ENCODE assay signal across 7 cellular contexts in genomic region chr19:345320-345879, GRCh38. TPM values are rescaled to one million over a fixed set of nuclear protein-coding genes. Genes with fewer than 3 reads are reported as not detected.
DNase-seq lines count a peak whose midpoint lies in the region; ATAC-seq, FAIRE-seq and TF ChIP-seq lines count a peak whose summit lies in the region.

No MANE protein-coding gene starts in this region.

- peaks cover 7% of the 10 kb centered on the region for H3K27me3 Mint-ChIP-seq in activated CD4-positive, alpha-beta memory T cell treated with anti-CD3 and anti-CD28 coated beads for 36 hours
- H3K27me3 Mint-ChIP-seq in glutamatergic neuron (ENCODE audit: unreplicated experiment) = peaks cover 24% of the 10 kb centered on the region

- H3K9me3 ChIP-seq in HUES6 (ENCODE audit: control insufficient read depth, insufficient read depth, low read depth, low read length) = no peaks in the 10 kb centered on the region

- intact Hi-C loops in activated CD4-positive, alpha-beta memory T cell treated with anti-CD3 and anti-CD28 coated beads for 36 hours (cut with micrococcal nuclease) = no loop called here

- peaks cover 6% of the 10 kb centered on the region for H3K36me3 Mint-ChIP-seq in activated CD4-positive, alpha-beta memory T cell treated with anti-CD3 and anti-CD28 coated beads for 36 hours
- H3K36me3 Mint-ChIP-seq in glutamatergic neuron (ENCODE audit: unreplicated experiment) = peaks cover 3% of the 10 kb centered on the region

- no peaks in the 10 kb centered on the region for H3K9me3 Mint-ChIP-seq in activated CD4-positive, alpha-beta memory T cell treated with anti-CD3 and anti-CD28 coated beads for 36 hours
- peaks cover 11% of the 10 kb centered on the region for H3K9me3 Mint-ChIP-seq in glutamatergic neuron (ENCODE audit: unreplicated experiment)

- peak overlapping the region; percentile 76 for H3K4me3 Mint-ChIP-seq in activated CD4-positive, alpha-beta memory T cell treated with anti-CD3 and anti-CD28 coated beads for 36 hours
- H3K4me3 Mint-ChIP-seq in glutamatergic neuron (ENCODE audit: unreplicated experiment) = peak overlapping the region; percentile 87

- H3K36me3 ChIP-seq in HUES6 (ENCODE audit: control insufficient read depth, insufficient read depth, low read length) = peaks cover 27% of the 10 kb centered on the region

- FAIRE-seq in RCC 7860 (lab: Jason Lieb, UNC) = no peak

- H3K9ac ChIP-seq in HUES6 (ENCODE audit: low read length) = no peak overlapping the region

- peaks cover 11% of the 10 kb centered on the region for H3K27me3 ChIP-seq in HUES6 (ENCODE audit: control insufficient read depth, insufficient read depth, low read length)

- POLR2A ChIA-PET in activated CD4-positive, alpha-beta memory T cell treated with anti-CD3 and anti-CD28 coated beads for 36 hours (lab: Charles Lee) = no interaction called here

- no peak overlapping the region for H3K27ac ChIP-seq in HUES6 (ENCODE audit: low read depth, low read length)
- H3K27ac ChIP-seq in skin epidermis = peak overlapping the region in 1 of 21 experiments; percentile 97

- TF ChIP-seq CTCF in glutamatergic neuron (IDR thresholded peaks at IDR 0.05; ENCODE audit: partially characterized antibody, unreplicated experiment) = no peak

- H3K4me1 ChIP-seq in HUES6 (ENCODE audit: control insufficient read depth, insufficient read depth, low read length) = peaks cover 28% of the 10 kb centered on the region

- no peak for ATAC-seq in GM18868 (IDR thresholded peaks at IDR 0.05; ENCODE audit: unreplicated experiment)

- H3K4me3 ChIP-seq in HUES6 (ENCODE audit: low read depth, low read length) (peak overlapping the region; percentile 73), skin epidermis (peak overlapping the region in 4 of 7 experiments; percentile 83 to 96 (median 88))

- peak overlapping the region; percentile 6 for H3K27ac Mint-ChIP-seq in activated CD4-positive, alpha-beta memory T cell treated with anti-CD3 and anti-CD28 coated beads for 36 hours
- peak overlapping the region; percentile 66 for H3K27ac Mint-ChIP-seq in glutamatergic neuron (ENCODE audit: unreplicated experiment)

- peaks cover 42% of the 10 kb centered on the region for H3K4me1 Mint-ChIP-seq in activated CD4-positive, alpha-beta memory T cell treated with anti-CD3 and anti-CD28 coated beads for 36 hours (ENCODE audit: low read depth)
- H3K4me1 Mint-ChIP-seq in glutamatergic neuron (ENCODE audit: low read depth, unreplicated experiment) = peaks cover 23% of the 10 kb centered on the region

- CTCF ChIA-PET in activated CD4-positive, alpha-beta memory T cell treated with anti-CD3 and anti-CD28 coated beads for 36 hours (lab: Charles Lee) = no interaction called here

- no peak for DNase-seq in activated CD4-positive, alpha-beta memory T cell treated with anti-CD3 and anti-CD28 coated beads for 36 hours
- DNase-seq in glutamatergic neuron (no peak), NOMO-1 treated with DMSO at 0.1 percent for 48 hours (lab: John Stamatoyannopoulos, UW; ENCODE audit: unreplicated experiment) (no peak), RCC 7860 (ENCODE audit: low spot score) (no peak)

RNA-seq across cellular contexts. Expression of gene MIER2, which starts 0.8 kb away (rescaled TPM):
- total RNA-seq in activated CD4-positive, alpha-beta memory T cell treated with anti-CD3 and anti-CD28 coated beads for 36 hours = 10 to 100 TPM; 22.1 to 23.1 TPM
- 47.3 TPM for total RNA-seq in glutamatergic neuron (ENCODE audit: unreplicated experiment)

RNA-seq across cellular contexts. Expression of gene PLPP2, which starts 54.2 kb away (rescaled TPM):
- total RNA-seq in activated CD4-positive, alpha-beta memory T cell treated with anti-CD3 and anti-CD28 coated beads for 36 hours = under 1 TPM; 0.51 to 0.67 TPM
- total RNA-seq in glutamatergic neuron (ENCODE audit: unreplicated experiment) = 0.64 TPM
